In the genomic region with DNA sequence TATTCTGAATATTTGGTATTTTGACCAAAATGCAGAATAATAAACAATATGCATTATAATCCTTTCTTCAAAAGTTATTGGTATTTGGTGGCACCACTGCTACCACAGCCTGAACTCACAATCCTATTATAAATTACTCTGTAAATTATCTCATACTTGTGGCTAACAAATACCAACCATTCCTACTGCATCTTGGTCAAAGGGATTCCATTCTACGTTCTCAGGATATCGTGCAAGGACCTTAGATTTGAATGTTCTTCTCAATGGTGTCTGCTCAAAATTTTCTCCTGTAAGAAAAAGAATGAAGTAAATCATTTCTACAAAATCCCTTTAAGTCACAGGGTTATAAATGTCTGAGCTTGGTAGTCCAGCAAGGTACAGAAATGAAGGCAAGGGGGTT, we compare ENCODE assay signal across 2 cellular contexts.
TF ChIP-seq lines count a peak whose summit lies in the region.

No MANE protein-coding gene starts in this region.

TF ChIP-seq in SK-N-SH, 30 proteins besides CTCF, POLR2A, EP300 and RAD21:
- no peak for TF ChIP-seq CHD2 (IDR thresholded peaks at IDR 0.05; ENCODE audit: low read length, partially characterized antibody)
- TF ChIP-seq, protein P1, sequence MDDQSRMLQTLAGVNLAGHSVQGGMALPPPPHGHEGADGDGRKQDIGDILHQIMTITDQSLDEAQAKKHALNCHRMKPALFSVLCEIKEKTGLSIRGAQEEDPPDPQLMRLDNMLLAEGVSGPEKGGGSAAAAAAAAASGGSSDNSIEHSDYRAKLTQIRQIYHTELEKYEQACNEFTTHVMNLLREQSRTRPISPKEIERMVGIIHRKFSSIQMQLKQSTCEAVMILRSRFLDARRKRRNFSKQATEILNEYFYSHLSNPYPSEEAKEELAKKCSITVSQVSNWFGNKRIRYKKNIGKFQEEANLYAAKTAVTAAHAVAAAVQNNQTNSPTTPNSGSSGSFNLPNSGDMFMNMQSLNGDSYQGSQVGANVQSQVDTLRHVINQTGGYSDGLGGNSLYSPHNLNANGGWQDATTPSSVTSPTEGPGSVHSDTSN (IDR thresholded peaks at IDR 0.05): no peak
- TF ChIP-seq, protein P2, sequence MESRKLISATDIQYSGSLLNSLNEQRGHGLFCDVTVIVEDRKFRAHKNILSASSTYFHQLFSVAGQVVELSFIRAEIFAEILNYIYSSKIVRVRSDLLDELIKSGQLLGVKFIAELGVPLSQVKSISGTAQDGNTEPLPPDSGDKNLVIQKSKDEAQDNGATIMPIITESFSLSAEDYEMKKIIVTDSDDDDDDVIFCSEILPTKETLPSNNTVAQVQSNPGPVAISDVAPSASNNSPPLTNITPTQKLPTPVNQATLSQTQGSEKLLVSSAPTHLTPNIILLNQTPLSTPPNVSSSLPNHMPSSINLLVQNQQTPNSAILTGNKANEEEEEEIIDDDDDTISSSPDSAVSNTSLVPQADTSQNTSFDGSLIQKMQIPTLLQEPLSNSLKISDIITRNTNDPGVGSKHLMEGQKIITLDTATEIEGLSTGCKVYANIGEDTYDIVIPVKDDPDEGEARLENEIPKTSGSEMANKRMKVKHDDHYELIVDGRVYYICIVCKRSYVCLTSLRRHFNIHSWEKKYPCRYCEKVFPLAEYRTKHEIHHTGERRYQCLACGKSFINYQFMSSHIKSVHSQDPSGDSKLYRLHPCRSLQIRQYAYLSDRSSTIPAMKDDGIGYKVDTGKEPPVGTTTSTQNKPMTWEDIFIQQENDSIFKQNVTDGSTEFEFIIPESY (IDR thresholded peaks at IDR 0.05; ENCODE audit: borderline replicate concordance, low read depth): no peak
- no peak for TF ChIP-seq RFX5 (IDR thresholded peaks at IDR 0.05; ENCODE audit: low read length)

TF ChIP-seq in GM23338, 12 proteins besides CTCF, POLR2A, EP300 and RAD21:
- TF ChIP-seq STAT1 (IDR thresholded peaks at IDR 0.05; ENCODE audit: unreplicated experiment) (no peak), CREB1 (CRISPR knock-in tag; IDR thresholded peaks at IDR 0.05; ENCODE audit: low read depth) (no peak), POLR2AphosphoS5 (IDR thresholded peaks at IDR 0.05; ENCODE audit: low read depth) (no peak), ZNF114 (CRISPR knock-in tag; IDR thresholded peaks at IDR 0.05) (no peak), EZH2 (IDR thresholded peaks at IDR 0.05; ENCODE audit: low read depth, unreplicated experiment) (no peak), NANOG (IDR thresholded peaks at IDR 0.05; ENCODE audit: borderline replicate concordance) (no peak), EZH2phosphoT487 (IDR thresholded peaks at IDR 0.05; ENCODE audit: unreplicated experiment) (no peak), JUNB (IDR thresholded peaks at IDR 0.05; ENCODE audit: unreplicated experiment) (no peak), ZNF331 (CRISPR knock-in tag; IDR thresholded peaks at IDR 0.05; ENCODE audit: low read depth) (no peak)
- TF ChIP-seq, protein P3, sequence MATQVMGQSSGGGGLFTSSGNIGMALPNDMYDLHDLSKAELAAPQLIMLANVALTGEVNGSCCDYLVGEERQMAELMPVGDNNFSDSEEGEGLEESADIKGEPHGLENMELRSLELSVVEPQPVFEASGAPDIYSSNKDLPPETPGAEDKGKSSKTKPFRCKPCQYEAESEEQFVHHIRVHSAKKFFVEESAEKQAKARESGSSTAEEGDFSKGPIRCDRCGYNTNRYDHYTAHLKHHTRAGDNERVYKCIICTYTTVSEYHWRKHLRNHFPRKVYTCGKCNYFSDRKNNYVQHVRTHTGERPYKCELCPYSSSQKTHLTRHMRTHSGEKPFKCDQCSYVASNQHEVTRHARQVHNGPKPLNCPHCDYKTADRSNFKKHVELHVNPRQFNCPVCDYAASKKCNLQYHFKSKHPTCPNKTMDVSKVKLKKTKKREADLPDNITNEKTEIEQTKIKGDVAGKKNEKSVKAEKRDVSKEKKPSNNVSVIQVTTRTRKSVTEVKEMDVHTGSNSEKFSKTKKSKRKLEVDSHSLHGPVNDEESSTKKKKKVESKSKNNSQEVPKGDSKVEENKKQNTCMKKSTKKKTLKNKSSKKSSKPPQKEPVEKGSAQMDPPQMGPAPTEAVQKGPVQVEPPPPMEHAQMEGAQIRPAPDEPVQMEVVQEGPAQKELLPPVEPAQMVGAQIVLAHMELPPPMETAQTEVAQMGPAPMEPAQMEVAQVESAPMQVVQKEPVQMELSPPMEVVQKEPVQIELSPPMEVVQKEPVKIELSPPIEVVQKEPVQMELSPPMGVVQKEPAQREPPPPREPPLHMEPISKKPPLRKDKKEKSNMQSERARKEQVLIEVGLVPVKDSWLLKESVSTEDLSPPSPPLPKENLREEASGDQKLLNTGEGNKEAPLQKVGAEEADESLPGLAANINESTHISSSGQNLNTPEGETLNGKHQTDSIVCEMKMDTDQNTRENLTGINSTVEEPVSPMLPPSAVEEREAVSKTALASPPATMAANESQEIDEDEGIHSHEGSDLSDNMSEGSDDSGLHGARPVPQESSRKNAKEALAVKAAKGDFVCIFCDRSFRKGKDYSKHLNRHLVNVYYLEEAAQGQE (IDR thresholded peaks at IDR 0.05; ENCODE audit: unreplicated experiment): no peak
- TF ChIP-seq, protein P4, sequence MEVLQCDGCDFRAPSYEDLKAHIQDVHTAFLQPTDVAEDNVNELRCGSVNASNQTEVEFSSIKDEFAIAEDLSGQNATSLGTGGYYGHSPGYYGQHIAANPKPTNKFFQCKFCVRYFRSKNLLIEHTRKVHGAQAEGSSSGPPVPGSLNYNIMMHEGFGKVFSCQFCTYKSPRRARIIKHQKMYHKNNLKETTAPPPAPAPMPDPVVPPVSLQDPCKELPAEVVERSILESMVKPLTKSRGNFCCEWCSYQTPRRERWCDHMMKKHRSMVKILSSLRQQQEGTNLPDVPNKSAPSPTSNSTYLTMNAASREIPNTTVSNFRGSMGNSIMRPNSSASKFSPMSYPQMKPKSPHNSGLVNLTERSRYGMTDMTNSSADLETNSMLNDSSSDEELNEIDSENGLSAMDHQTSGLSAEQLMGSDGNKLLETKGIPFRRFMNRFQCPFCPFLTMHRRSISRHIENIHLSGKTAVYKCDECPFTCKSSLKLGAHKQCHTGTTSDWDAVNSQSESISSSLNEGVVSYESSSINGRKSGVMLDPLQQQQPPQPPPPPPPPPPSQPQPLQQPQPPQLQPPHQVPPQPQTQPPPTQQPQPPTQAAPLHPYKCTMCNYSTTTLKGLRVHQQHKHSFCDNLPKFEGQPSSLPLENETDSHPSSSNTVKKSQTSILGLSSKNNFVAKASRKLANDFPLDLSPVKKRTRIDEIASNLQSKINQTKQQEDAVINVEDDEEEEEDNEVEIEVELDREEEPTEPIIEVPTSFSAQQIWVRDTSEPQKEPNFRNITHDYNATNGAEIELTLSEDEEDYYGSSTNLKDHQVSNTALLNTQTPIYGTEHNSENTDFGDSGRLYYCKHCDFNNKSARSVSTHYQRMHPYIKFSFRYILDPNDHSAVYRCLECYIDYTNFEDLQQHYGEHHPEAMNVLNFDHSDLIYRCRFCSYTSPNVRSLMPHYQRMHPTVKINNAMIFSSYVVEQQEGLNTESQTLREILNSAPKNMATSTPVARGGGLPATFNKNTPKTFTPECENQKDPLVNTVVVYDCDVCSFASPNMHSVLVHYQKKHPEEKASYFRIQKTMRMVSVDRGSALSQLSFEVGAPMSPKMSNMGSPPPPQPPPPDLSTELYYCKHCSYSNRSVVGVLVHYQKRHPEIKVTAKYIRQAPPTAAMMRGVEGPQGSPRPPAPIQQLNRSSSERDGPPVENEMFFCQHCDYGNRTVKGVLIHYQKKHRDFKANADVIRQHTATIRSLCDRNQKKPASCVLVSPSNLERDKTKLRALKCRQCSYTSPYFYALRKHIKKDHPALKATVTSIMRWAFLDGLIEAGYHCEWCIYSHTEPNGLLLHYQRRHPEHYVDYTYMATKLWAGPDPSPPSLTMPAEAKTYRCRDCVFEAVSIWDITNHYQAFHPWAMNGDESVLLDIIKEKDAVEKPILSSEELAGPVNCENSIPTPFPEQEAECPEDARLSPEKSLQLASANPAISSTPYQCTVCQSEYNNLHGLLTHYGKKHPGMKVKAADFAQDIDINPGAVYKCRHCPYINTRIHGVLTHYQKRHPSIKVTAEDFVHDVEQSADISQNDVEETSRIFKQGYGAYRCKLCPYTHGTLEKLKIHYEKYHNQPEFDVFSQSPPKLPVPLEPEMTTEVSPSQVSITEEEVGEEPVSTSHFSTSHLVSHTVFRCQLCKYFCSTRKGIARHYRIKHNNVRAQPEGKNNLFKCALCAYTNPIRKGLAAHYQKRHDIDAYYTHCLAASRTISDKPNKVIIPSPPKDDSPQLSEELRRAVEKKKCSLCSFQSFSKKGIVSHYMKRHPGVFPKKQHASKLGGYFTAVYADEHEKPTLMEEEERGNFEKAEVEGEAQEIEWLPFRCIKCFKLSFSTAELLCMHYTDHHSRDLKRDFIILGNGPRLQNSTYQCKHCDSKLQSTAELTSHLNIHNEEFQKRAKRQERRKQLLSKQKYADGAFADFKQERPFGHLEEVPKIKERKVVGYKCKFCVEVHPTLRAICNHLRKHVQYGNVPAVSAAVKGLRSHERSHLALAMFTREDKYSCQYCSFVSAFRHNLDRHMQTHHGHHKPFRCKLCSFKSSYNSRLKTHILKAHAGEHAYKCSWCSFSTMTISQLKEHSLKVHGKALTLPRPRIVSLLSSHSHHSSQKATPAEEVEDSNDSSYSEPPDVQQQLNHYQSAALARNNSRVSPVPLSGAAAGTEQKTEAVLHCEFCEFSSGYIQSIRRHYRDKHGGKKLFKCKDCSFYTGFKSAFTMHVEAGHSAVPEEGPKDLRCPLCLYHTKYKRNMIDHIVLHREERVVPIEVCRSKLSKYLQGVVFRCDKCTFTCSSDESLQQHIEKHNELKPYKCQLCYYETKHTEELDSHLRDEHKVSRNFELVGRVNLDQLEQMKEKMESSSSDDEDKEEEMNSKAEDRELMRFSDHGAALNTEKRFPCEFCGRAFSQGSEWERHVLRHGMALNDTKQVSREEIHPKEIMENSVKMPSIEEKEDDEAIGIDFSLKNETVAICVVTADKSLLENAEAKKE (CRISPR knock-in tag; IDR thresholded peaks at IDR 0.05): no peak
- TF ChIP-seq, protein P5, sequence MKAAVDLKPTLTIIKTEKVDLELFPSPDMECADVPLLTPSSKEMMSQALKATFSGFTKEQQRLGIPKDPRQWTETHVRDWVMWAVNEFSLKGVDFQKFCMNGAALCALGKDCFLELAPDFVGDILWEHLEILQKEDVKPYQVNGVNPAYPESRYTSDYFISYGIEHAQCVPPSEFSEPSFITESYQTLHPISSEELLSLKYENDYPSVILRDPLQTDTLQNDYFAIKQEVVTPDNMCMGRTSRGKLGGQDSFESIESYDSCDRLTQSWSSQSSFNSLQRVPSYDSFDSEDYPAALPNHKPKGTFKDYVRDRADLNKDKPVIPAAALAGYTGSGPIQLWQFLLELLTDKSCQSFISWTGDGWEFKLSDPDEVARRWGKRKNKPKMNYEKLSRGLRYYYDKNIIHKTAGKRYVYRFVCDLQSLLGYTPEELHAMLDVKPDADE (IDR thresholded peaks at IDR 0.05): no peak
TF ChIP-seq in GM23338: peak in this region for 0.
